ENCODE assay signal across 8 cellular contexts in the genomic region with DNA sequence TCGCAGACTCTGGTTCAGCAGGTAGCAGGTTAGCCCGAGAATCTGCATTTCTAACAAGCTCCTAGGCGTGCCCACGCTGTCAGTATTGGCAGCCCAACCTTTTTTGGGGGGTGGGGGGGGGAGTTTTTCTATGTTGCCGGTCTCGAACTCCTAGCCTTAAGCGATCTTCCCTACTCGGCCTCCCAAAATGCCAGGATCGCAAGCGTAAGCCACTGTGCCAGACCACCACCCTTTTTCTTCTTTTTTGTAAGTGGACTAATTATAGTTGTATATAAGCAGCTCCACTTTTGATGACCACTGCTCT. TPM values are rescaled to one million over a fixed set of nuclear protein-coding genes. Genes with fewer than 3 reads are reported as not detected.
DNase-seq lines count a peak whose midpoint lies in the region; ATAC-seq, FAIRE-seq and TF ChIP-seq lines count a peak whose summit lies in the region.

No MANE protein-coding gene starts in this region.

- TF ChIP-seq CTCF in AG09309 (IDR thresholded peaks at IDR 0.05; ENCODE audit: control insufficient read depth, insufficient read depth, low read depth, low read length, missing control alignments) (no peak), H9 (conservative IDR thresholded peaks at IDR 0.05) (no peak)

- no peaks in the 10 kb centered on the region for H3K79me1 ChIP-seq in H9 (ENCODE audit: insufficient read depth, low read depth, low read length, poor library complexity, severe bottlenecking)

- DNase-seq in AG09309 (ENCODE audit: low read depth), result no peak
- no peak for DNase-seq in H9
- DNase-seq in memory B cell (ENCODE audit: low spot score in 2 of 2), result no peak
- no peak for DNase-seq in posterior cingulate gyrus
- no peak for DNase-seq in CD1c-positive myeloid dendritic cell (ENCODE audit: extremely low spot score)
- DNase-seq in frontal cortex (ENCODE audit: low spot score in 2 of 2), result no peak

- no peak overlapping the region for H2AK5ac ChIP-seq in H9 (ENCODE audit: insufficient read length, low read length)

- no peak overlapping the region for H4K91ac ChIP-seq in H9 (ENCODE audit: insufficient read length, low read depth, low read length)

- no peak overlapping the region for H2BK5ac ChIP-seq in H9 (ENCODE audit: insufficient read length, low read length)

- H3K4ac ChIP-seq in H9 (ENCODE audit: low read depth, low read length), result no peak overlapping the region

- H2BK12ac ChIP-seq in H9 (ENCODE audit: insufficient read length, low read depth, low read length), result no peak overlapping the region

- H3K56ac ChIP-seq in H9 (ENCODE audit: insufficient read length, low read depth, low read length), result no peak overlapping the region

- H3K23ac ChIP-seq in H9 (ENCODE audit: insufficient read length, low read depth, low read length), result no peak overlapping the region

- peak overlapping the region; percentile 92 for H3K4me2 ChIP-seq in H9 (ENCODE audit: insufficient read depth, insufficient read length, low read length)

- no CpG with 5 or more reads among the region's 10 CpGs for WGBS in H9 (ENCODE audit: extremely low coverage, insufficient read length, low lambda C conversion rate)

- H3K36me3 Mint-ChIP-seq in H9 (ENCODE audit: insufficient read depth in 1 of 3, low read depth in 3 of 3) (peaks cover 3 to 17% (median 15%) of the 10 kb centered on the region in 3 experiments; a peak in 5 of 7 replicates), memory B cell (peaks cover 11% of the 10 kb centered on the region)

- no peak overlapping the region for H3T11ph ChIP-seq in H9 (ENCODE audit: low read length)

- H2AFZ ChIP-seq in H9 (ENCODE audit: low read length), result no peak overlapping the region

- H3K18ac ChIP-seq in H9 (ENCODE audit: insufficient read length, low read depth, low read length), result no peak overlapping the region

- H3K4me1 Mint-ChIP-seq in H9, result peaks cover 12 to 18% of the 10 kb centered on the region in 2 experiments; a peak in 3 of 4 replicates
- peaks cover 20% of the 10 kb centered on the region for H3K4me1 Mint-ChIP-seq in memory B cell

- H2BK120ac ChIP-seq in H9 (ENCODE audit: low read depth, low read length, poor library complexity, severe bottlenecking), result no peak overlapping the region

- peak overlapping the region; percentile 91 for H3K4me3 ChIP-seq in AG09309 (ENCODE audit: control insufficient read depth, low read depth, low read length)

- H3K9ac ChIP-seq in H9 (ENCODE audit: extremely low read depth, insufficient read length, low read length), result peak overlapping the region; percentile 58

- H3K27ac Mint-ChIP-seq in H9 (peak overlapping the region in 2 of 3 experiments; percentile 37 to 64; a peak in 2 of 7 replicates), memory B cell (peak overlapping the region; percentile 94)

- H3K27ac ChIP-seq in H9 (ENCODE audit: insufficient read length, low read depth, low read length), result no peak overlapping the region
- peak overlapping the region; percentile 82 for H3K27ac ChIP-seq in angular gyrus (ENCODE audit: low read depth, low read length)

- no peak for ATAC-seq in memory B cell (ENCODE audit: low read depth)
- ATAC-seq in HG03175 (IDR thresholded peaks at IDR 0.05; ENCODE audit: unreplicated experiment), result no peak

- no peak for FAIRE-seq in frontal cortex (lab: Jason Lieb, UNC)

- H2BK20ac ChIP-seq in H9 (ENCODE audit: low read depth, low read length, poor library complexity, severe bottlenecking), result no peak overlapping the region

- H4K20me1 ChIP-seq in H9 (ENCODE audit: control insufficient read depth, insufficient read depth, insufficient read length), result no peaks in the 10 kb centered on the region

- no peak overlapping the region for H4K5ac ChIP-seq in H9 (ENCODE audit: insufficient read length, low read depth, low read length)

- no peaks in the 10 kb centered on the region for H3K27me3 ChIP-seq in H9 (ENCODE audit: insufficient read depth, low read length)

- peaks cover 2% of the 10 kb centered on the region; the same call in 1 of the 2 replicates for H3K79me2 ChIP-seq in H9 (ENCODE audit: insufficient read depth, low read length)

- H3K27me3 Mint-ChIP-seq in H9 (ENCODE audit: low read depth) (no peaks in the 10 kb centered on the region; the same call in 1 of the 2 replicates), memory B cell (no peaks in the 10 kb centered on the region)

- no peaks in the 10 kb centered on the region for H3K9me3 Mint-ChIP-seq in H9
- no peaks in the 10 kb centered on the region for H3K9me3 Mint-ChIP-seq in memory B cell

- H3K9me3 ChIP-seq in H9 (ENCODE audit: control insufficient read depth, low read depth, low read length), result no peaks in the 10 kb centered on the region

- no peaks in the 10 kb centered on the region for H3K4me1 ChIP-seq in H9 (ENCODE audit: insufficient read depth, low read length)

- intact Hi-C loops in posterior cingulate gyrus (cut with DNase I), result no loop called here

- H3K14ac ChIP-seq in H9 (ENCODE audit: insufficient read depth, low read length), result no peak overlapping the region

- peaks cover 10% of the 10 kb centered on the region for H3K23me2 ChIP-seq in H9 (ENCODE audit: insufficient read length, low read depth, low read length, poor library complexity, severe bottlenecking)

- H3K4me3 Mint-ChIP-seq in H9 (peak overlapping the region; percentile 99 to 100), memory B cell (peak overlapping the region; percentile 100)

- no peak overlapping the region for H4K8ac ChIP-seq in H9 (replicated peaks; ENCODE audit: insufficient read length, low read depth, low read length)

- H2BK15ac ChIP-seq in H9 (ENCODE audit: low read depth, low read length), result no peak overlapping the region

RNA-seq across cellular contexts. Expression of a gene that starts 0.5 kb away (rescaled TPM):
- total RNA-seq in H9 (2021) (56.3 and 56.5 TPM in 2 replicates), frontal cortex (6.9 TPM)

RNA-seq across cellular contexts. Expression of a gene that starts 19.3 kb away (rescaled TPM):
- total RNA-seq in H9 (2021) (not detected in 2 replicates), frontal cortex (not detected)
